Comparison of ENCODE assay signal across 23 cellular contexts in the genomic region with DNA sequence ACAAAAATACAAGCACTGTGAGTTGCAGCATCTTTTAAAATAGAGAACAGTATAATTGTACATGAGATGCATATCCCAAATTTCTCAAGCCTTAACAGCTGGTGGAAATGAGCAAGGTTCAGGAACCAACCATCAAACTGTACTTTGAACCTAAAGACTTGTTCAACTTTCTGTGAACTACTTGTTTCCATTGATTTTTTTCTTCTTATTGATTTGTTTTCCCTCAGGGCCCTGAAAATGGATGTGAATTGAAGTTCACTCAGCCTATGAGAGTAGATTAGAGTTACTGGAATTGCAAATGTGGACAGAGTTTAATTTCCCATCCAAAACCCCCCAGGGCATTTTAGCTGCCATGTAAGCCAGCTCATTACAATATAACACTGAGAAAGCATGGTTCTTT.
"Had no signal": no experiment of that assay in that cellular context is flagged by ENCODE, and none has a peak within 500 bp of the region (broad histone marks: within the 10 kb centered on the region; RNA-seq: fewer than 3 reads in every experiment).

No MANE protein-coding gene starts in this region.

- H3K27ac ChIP-seq: KMS-11, RWPE1 had no signal

- ATAC-seq: K562, Panc1, PC-3 had no signal

- H3K4me3 ChIP-seq: K562 had no signal

- H3K9ac ChIP-seq: KMS-11, SK-N-SH had no signal

- H3K27me3 Mint-ChIP-seq: IgD-negative memory B cell had no signal

- H3K9me3 ChIP-seq: SK-N-SH had no signal

- H3K4me2 ChIP-seq: KMS-11, SK-N-SH had no signal

- H3K4me3 Mint-ChIP-seq: IgD-negative memory B cell had no signal

- H3K27ac Mint-ChIP-seq: IgD-negative memory B cell had no signal

- H3K4me1 Mint-ChIP-seq: IgD-negative memory B cell had no signal

- H3K36me3 Mint-ChIP-seq: IgD-negative memory B cell had no signal

- DNase-seq: Kasumi-1, MM.1S, NCI-H1092 treated with DMSO at 0.1 percent for 48 hours, NCI-H1436, NCI-H187, NCI-H2029, NCI-H2081 treated with DMSO at 0.1 percent for 48 hours, NCI-H2171, NCI-H226, NCI-H446, NCI-H510A, NCI-H524 treated with DMSO at 0.1 percent for 48 hours, NCI-H69, NCI-H774, PC-3, SHP77, SK-N-SH, SW 1271 had no signal
